ENCODE assay signal across 1 cellular context in the genomic region with DNA sequence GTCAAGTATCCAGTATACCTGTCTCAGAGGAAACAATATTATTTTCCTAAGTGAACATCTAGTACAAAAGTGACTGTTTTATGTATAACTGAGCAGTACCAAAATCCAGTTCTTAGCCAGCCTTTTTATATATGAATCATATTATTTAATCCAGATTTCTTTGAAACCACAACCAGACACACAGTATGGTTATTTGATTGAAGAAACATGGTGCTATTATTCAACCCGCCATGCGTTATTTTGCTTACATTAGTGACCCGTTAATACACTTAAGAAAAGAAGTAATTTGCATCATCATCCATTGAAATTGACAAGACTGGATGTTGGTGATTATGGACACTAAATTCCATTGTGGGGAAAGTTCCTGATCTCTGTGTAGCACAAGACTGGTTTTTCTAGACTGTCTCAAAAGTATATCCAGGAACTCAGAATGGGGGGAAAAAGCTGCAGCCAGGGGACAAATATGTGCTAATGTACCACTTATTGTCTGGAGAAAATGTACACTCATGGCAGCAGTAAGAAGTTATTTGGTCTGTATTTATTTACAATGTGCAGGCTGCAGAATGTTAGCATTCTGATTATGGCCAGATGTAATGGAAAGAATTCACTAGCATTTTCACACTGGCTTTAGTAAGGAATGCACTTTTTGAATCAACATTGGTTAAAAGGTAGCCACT.
TF ChIP-seq lines count a peak whose summit lies in the region.

No MANE protein-coding gene starts in this region.

TF ChIP-seq in SK-N-SH, 30 proteins besides CTCF, POLR2A, EP300 and RAD21 (continued from another document):
- TF ChIP-seq RCOR1 (IDR thresholded peaks at IDR 0.05; ENCODE audit: low read length) (no peak), TCF12 (IDR thresholded peaks at IDR 0.05) (peak; percentile 96), POLR2AphosphoS5 (IDR thresholded peaks at IDR 0.05; ENCODE audit: low read depth, low read length) (peak; percentile 78), NFIC (IDR thresholded peaks at IDR 0.05; ENCODE audit: borderline replicate concordance) (peak; percentile 35; the same call in 1 of the 2 replicates), FOSL2 (IDR thresholded peaks at IDR 0.05; ENCODE audit: borderline replicate concordance, low read depth) (peak; percentile 52; the same call in 1 of the 2 replicates), MEF2A (IDR thresholded peaks at IDR 0.05; ENCODE audit: borderline replicate concordance, low read depth) (no peak), SMC3 (IDR thresholded peaks at IDR 0.05; ENCODE audit: low read depth, low read length) (no peak), RFX5 (IDR thresholded peaks at IDR 0.05; ENCODE audit: low read length) (no peak), MXI1 (IDR thresholded peaks at IDR 0.05; ENCODE audit: low read depth, low read length) (no peak), TAF1 (IDR thresholded peaks at IDR 0.05; ENCODE audit: borderline replicate concordance, low read depth, low read length) (no peak), FOXJ3 (CRISPR knock-in tag; IDR thresholded peaks at IDR 0.05) (no peak), ELF1 (IDR thresholded peaks at IDR 0.05) (no peak), FOXM1 (IDR thresholded peaks at IDR 0.05; ENCODE audit: low read depth) (peak; percentile 61; the same call in 1 of the 2 replicates), GATA2 (CRISPR knock-in tag; IDR thresholded peaks at IDR 0.05) (no peak), TEAD4 (IDR thresholded peaks at IDR 0.05; ENCODE audit: borderline replicate concordance, insufficient read depth) (peak; percentile 75; the same call in 1 of the 2 replicates)
- TF ChIP-seq, protein P1, sequence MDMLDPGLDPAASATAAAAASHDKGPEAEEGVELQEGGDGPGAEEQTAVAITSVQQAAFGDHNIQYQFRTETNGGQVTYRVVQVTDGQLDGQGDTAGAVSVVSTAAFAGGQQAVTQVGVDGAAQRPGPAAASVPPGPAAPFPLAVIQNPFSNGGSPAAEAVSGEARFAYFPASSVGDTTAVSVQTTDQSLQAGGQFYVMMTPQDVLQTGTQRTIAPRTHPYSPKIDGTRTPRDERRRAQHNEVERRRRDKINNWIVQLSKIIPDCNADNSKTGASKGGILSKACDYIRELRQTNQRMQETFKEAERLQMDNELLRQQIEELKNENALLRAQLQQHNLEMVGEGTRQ (IDR thresholded peaks at IDR 0.05; ENCODE audit: borderline replicate concordance, low read depth, low read length): no peak
- TF ChIP-seq, protein P2, sequence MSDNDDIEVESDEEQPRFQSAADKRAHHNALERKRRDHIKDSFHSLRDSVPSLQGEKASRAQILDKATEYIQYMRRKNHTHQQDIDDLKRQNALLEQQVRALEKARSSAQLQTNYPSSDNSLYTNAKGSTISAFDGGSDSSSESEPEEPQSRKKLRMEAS (IDR thresholded peaks at IDR 0.05; ENCODE audit: low read depth): no peak
- TF ChIP-seq, protein P3, sequence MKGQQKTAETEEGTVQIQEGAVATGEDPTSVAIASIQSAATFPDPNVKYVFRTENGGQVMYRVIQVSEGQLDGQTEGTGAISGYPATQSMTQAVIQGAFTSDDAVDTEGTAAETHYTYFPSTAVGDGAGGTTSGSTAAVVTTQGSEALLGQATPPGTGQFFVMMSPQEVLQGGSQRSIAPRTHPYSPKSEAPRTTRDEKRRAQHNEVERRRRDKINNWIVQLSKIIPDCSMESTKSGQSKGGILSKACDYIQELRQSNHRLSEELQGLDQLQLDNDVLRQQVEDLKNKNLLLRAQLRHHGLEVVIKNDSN (IDR thresholded peaks at IDR 0.05; ENCODE audit: borderline replicate concordance, low read depth): no peak
- TF ChIP-seq, protein P4, sequence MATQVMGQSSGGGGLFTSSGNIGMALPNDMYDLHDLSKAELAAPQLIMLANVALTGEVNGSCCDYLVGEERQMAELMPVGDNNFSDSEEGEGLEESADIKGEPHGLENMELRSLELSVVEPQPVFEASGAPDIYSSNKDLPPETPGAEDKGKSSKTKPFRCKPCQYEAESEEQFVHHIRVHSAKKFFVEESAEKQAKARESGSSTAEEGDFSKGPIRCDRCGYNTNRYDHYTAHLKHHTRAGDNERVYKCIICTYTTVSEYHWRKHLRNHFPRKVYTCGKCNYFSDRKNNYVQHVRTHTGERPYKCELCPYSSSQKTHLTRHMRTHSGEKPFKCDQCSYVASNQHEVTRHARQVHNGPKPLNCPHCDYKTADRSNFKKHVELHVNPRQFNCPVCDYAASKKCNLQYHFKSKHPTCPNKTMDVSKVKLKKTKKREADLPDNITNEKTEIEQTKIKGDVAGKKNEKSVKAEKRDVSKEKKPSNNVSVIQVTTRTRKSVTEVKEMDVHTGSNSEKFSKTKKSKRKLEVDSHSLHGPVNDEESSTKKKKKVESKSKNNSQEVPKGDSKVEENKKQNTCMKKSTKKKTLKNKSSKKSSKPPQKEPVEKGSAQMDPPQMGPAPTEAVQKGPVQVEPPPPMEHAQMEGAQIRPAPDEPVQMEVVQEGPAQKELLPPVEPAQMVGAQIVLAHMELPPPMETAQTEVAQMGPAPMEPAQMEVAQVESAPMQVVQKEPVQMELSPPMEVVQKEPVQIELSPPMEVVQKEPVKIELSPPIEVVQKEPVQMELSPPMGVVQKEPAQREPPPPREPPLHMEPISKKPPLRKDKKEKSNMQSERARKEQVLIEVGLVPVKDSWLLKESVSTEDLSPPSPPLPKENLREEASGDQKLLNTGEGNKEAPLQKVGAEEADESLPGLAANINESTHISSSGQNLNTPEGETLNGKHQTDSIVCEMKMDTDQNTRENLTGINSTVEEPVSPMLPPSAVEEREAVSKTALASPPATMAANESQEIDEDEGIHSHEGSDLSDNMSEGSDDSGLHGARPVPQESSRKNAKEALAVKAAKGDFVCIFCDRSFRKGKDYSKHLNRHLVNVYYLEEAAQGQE (IDR thresholded peaks at IDR 0.05; ENCODE audit: low read depth, low read length): no peak
- TF ChIP-seq, protein P5, sequence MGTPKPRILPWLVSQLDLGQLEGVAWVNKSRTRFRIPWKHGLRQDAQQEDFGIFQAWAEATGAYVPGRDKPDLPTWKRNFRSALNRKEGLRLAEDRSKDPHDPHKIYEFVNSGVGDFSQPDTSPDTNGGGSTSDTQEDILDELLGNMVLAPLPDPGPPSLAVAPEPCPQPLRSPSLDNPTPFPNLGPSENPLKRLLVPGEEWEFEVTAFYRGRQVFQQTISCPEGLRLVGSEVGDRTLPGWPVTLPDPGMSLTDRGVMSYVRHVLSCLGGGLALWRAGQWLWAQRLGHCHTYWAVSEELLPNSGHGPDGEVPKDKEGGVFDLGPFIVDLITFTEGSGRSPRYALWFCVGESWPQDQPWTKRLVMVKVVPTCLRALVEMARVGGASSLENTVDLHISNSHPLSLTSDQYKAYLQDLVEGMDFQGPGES (IDR thresholded peaks at IDR 0.05; ENCODE audit: low read depth, low read length): no peak
- TF ChIP-seq, protein P6, sequence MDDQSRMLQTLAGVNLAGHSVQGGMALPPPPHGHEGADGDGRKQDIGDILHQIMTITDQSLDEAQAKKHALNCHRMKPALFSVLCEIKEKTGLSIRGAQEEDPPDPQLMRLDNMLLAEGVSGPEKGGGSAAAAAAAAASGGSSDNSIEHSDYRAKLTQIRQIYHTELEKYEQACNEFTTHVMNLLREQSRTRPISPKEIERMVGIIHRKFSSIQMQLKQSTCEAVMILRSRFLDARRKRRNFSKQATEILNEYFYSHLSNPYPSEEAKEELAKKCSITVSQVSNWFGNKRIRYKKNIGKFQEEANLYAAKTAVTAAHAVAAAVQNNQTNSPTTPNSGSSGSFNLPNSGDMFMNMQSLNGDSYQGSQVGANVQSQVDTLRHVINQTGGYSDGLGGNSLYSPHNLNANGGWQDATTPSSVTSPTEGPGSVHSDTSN (IDR thresholded peaks at IDR 0.05): peak; percentile 85
- TF ChIP-seq, protein P7, sequence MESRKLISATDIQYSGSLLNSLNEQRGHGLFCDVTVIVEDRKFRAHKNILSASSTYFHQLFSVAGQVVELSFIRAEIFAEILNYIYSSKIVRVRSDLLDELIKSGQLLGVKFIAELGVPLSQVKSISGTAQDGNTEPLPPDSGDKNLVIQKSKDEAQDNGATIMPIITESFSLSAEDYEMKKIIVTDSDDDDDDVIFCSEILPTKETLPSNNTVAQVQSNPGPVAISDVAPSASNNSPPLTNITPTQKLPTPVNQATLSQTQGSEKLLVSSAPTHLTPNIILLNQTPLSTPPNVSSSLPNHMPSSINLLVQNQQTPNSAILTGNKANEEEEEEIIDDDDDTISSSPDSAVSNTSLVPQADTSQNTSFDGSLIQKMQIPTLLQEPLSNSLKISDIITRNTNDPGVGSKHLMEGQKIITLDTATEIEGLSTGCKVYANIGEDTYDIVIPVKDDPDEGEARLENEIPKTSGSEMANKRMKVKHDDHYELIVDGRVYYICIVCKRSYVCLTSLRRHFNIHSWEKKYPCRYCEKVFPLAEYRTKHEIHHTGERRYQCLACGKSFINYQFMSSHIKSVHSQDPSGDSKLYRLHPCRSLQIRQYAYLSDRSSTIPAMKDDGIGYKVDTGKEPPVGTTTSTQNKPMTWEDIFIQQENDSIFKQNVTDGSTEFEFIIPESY (IDR thresholded peaks at IDR 0.05; ENCODE audit: borderline replicate concordance, low read depth): 0 out of 2 replicates have a peak, but pooled peaks have one; percentile 31
